8 cellular contexts compared by ENCODE assay signal in genomic region chr2:240569523-240569997, GRCh38. TPM values are rescaled to one million over a fixed set of nuclear protein-coding genes. Genes with fewer than 3 reads are reported as not detected.
DNase-seq lines count a peak whose midpoint lies in the region; ATAC-seq and TF ChIP-seq lines count a peak whose summit lies in the region.

No MANE protein-coding gene starts in this region.

- H3K4me3 Mint-ChIP-seq in glutamatergic neuron (ENCODE audit: unreplicated experiment): peak overlapping the region; percentile 74

- H3K27ac Mint-ChIP-seq in glutamatergic neuron (ENCODE audit: unreplicated experiment): no peak overlapping the region

- DNase-seq in GM12865 (ENCODE audit: low read depth): peak; percentile 27
- DNase-seq in glutamatergic neuron: no peak
- no peak for DNase-seq in gastrocnemius medialis
- no peak for DNase-seq in iPS-NIHi11 (ENCODE audit: low spot score)

- peaks cover 16% of the 10 kb centered on the region for H3K27me3 Mint-ChIP-seq in glutamatergic neuron (ENCODE audit: unreplicated experiment)

- H3K9me3 Mint-ChIP-seq in glutamatergic neuron (ENCODE audit: unreplicated experiment): peaks cover 3% of the 10 kb centered on the region

- TF ChIP-seq POLR2A in gastrocnemius medialis (IDR thresholded peaks at IDR 0.05): no peak

- peak overlapping the region; percentile 74 for H3K4me3 ChIP-seq in GM12865 (ENCODE audit: low read depth, low read length)
- H3K4me3 ChIP-seq in WI38 (ENCODE audit: low read depth, low read length): peak overlapping the region; percentile 65
- H3K4me3 ChIP-seq in gastrocnemius medialis: peak overlapping the region; percentile 57 to 81 (median 65)

- H3K4me1 ChIP-seq in gastrocnemius medialis: peaks cover 32 to 35% of the 10 kb centered on the region in 2 donors

- H3K27ac ChIP-seq in gastrocnemius medialis: peak overlapping the region; percentile 72 to 84 (median 81)

- ATAC-seq in gastrocnemius medialis (no peak), GM21423 (IDR thresholded peaks at IDR 0.05; ENCODE audit: unreplicated experiment) (no peak), GM21737 (IDR thresholded peaks at IDR 0.05; ENCODE audit: unreplicated experiment) (no peak), GM18861 (IDR thresholded peaks at IDR 0.05; ENCODE audit: unreplicated experiment) (no peak)

- TF ChIP-seq CTCF in GM12865 (IDR thresholded peaks at IDR 0.05; ENCODE audit: insufficient read depth, low read depth, low read length, missing control alignments) (no peak), WI38 (IDR thresholded peaks at IDR 0.05; ENCODE audit: low read depth, low read length) (no peak), glutamatergic neuron (IDR thresholded peaks at IDR 0.05; ENCODE audit: partially characterized antibody, unreplicated experiment) (no peak), gastrocnemius medialis (IDR thresholded peaks at IDR 0.05 in 4 of 5, conservative IDR thresholded peaks at IDR 0.05 in 1 of 5) (no peak)

- in situ Hi-C loops in gastrocnemius medialis (cut with MboI; ENCODE audit: low sequenced_read_pairs in 4 of 4): no loop called here

- peaks cover 4% of the 10 kb centered on the region for H3K4me1 Mint-ChIP-seq in glutamatergic neuron (ENCODE audit: low read depth, unreplicated experiment)

- intact Hi-C loops in gastrocnemius medialis (cut with DNase I; ENCODE audit: low total_unique reads): loop anchor here (5.0 kb wide), 1 partner anchor 337 kb away; no protein-coding TSS in a partner anchor

- no peaks in the 10 kb centered on the region for H3K9me3 ChIP-seq in gastrocnemius medialis

- H3K36me3 Mint-ChIP-seq in glutamatergic neuron (ENCODE audit: unreplicated experiment): no peaks in the 10 kb centered on the region

- peaks cover 0 to 7% of the 10 kb centered on the region in 2 donors for H3K36me3 ChIP-seq in gastrocnemius medialis

- H3K27me3 ChIP-seq in gastrocnemius medialis: no peaks in the 10 kb centered on the region

RNA-seq across cellular contexts. Expression of gene RNPEPL1, which starts 1.3 kb away (rescaled TPM):
- total RNA-seq in glutamatergic neuron (ENCODE audit: unreplicated experiment) (20.9 TPM), gastrocnemius medialis (100 to 1,000 TPM in 2 of 4 donors, 10 to 100 TPM in 2; 31.9 to 124 (median 99.6) TPM)

RNA-seq across cellular contexts. Expression of gene DUSP28, which starts 9.4 kb away (rescaled TPM):
- total RNA-seq in glutamatergic neuron (ENCODE audit: unreplicated experiment): 2.8 TPM
- 10 to 100 TPM in 3 of 4 donors, 1 to 10 TPM in 1; 7.6 to 18.3 (median 13.2) TPM for total RNA-seq in gastrocnemius medialis

RNA-seq across cellular contexts. Expression of gene ANKMY1, which starts 11.8 kb away (rescaled TPM):
- total RNA-seq in glutamatergic neuron (ENCODE audit: unreplicated experiment) (9.0 TPM), gastrocnemius medialis (1 to 10 TPM; 3.3 to 9.0 (median 5.6) TPM)

RNA-seq across cellular contexts. Expression of gene CAPN10, which starts 17.0 kb away (rescaled TPM):
- total RNA-seq in glutamatergic neuron (ENCODE audit: unreplicated experiment): 67.1 TPM
- total RNA-seq in gastrocnemius medialis: 10 to 100 TPM in 1 of 4 donors, 1 to 10 TPM in 3; 6.8 to 12.2 (median 7.5) TPM

RNA-seq across cellular contexts. Expression of gene GPR35, which starts 55.7 kb away (rescaled TPM):
- total RNA-seq in glutamatergic neuron (ENCODE audit: unreplicated experiment) (1.5 TPM), gastrocnemius medialis (1 to 10 TPM in 1 of 4 donors, under 1 TPM in 3; 0.72 to 1.8 (median 0.87) TPM)
